In the genomic region with DNA sequence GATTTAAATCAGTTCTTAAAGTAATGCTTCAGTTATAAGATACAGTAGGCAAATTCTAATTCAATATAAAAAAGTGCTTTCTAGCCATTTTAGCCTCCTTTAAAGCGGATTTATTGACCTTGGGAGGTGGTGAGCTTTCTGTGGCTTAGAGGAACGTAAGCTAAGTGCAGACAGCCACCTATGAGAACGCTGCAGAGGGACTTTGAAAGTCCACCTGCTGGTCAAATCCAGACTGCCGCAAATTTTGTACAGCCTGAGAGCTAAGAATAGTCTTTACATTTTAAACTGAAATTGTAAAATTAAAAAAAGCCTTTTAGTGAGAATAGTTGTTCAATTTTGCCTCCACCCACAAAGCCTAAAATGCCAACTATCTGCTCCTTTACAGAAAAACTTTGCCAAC, we compare ENCODE assay signal across 18 cellular contexts.
DNase-seq lines count a peak whose midpoint lies in the region; ATAC-seq and TF ChIP-seq lines count a peak whose summit lies in the region.
"Had no signal": no experiment of that assay in that cellular context is flagged by ENCODE, and none has a peak within 500 bp of the region (broad histone marks: within the 10 kb centered on the region; RNA-seq: fewer than 3 reads in every experiment).

No MANE protein-coding gene starts in this region.

- H3K4me1 ChIP-seq in Loucy (ENCODE audit: insufficient read depth, low read length, poor library complexity, severe bottlenecking) (no peaks in the 10 kb centered on the region), smooth muscle cell (ENCODE audit: low read depth) (peaks cover 15% of the 10 kb centered on the region)

- H3K9ac ChIP-seq in Loucy (ENCODE audit: low read depth, low read length, poor library complexity, severe bottlenecking) (no peak overlapping the region), smooth muscle cell (ENCODE audit: low read depth) (no peak overlapping the region)

- peaks cover 7% of the 10 kb centered on the region for H3K4me1 Mint-ChIP-seq in mesothelial cell of epicardium

- no peak overlapping the region for H3K27ac ChIP-seq in brain microvascular endothelial cell
- no peak overlapping the region for H3K27ac ChIP-seq in smooth muscle cell (ENCODE audit: low read depth)
- H3K27ac ChIP-seq in dorsolateral prefrontal cortex, result peak overlapping the region in 25 of 59 donors; percentile 2 to 90 (median 52)
- H3K27ac ChIP-seq: 22Rv1, ascending aorta had no signal

- no peaks in the 10 kb centered on the region for H3K36me3 ChIP-seq in Loucy (ENCODE audit: insufficient read depth, low read length)
- no peaks in the 10 kb centered on the region for H3K36me3 ChIP-seq in brain microvascular endothelial cell (replicated peaks)
- no peaks in the 10 kb centered on the region for H3K36me3 ChIP-seq in smooth muscle cell (ENCODE audit: low read depth)
- H3K36me3 ChIP-seq: ascending aorta had no signal

- H3K4me2 ChIP-seq in Loucy (ENCODE audit: low read depth, low read length, poor library complexity, severe bottlenecking) (no peak overlapping the region), smooth muscle cell (no peak overlapping the region)

- intact Hi-C loops in dorsolateral prefrontal cortex (cut with DNase I), result loop anchor here (10.0 kb wide), 4 partner anchors 62 to 622 kb away; partner anchors contain the start of genes GNG5 (in 2 of the 2), SPATA1 (in 2 of the 2), SAMD13 (in 1 of the 2) and SSX2IP (in 1 of the 2)

- H4K20me1 ChIP-seq in Loucy (ENCODE audit: insufficient read depth, low read length, poor library complexity, severe bottlenecking) (no peaks in the 10 kb centered on the region), smooth muscle cell (ENCODE audit: low read depth) (no peaks in the 10 kb centered on the region)

- DNase-seq in DMS 273 (lab: John Stamatoyannopoulos, UW; ENCODE audit: unreplicated experiment), result peak; percentile 47
- no peak for DNase-seq in DMS 273 treated with DMSO at 0.1 percent for 48 hours (lab: John Stamatoyannopoulos, UW)
- DNase-seq in brain microvascular endothelial cell, result no peak
- DNase-seq in mesothelial cell of epicardium (ENCODE audit: low spot score in 2 of 2, unreplicated experiment in 2 of 2), result no peak
- DNase-seq in smooth muscle cell (lab: John Stamatoyannopoulos, UW; ENCODE audit: unreplicated experiment), result no peak
- DNase-seq in dorsolateral prefrontal cortex, result no peak
- DNase-seq: activated naive CD4-positive, alpha-beta T cell treated with anti-CD3 and anti-CD28 coated beads, Interleukin-2, amount 10 ng/mL, durations not matched to agents 7 days and 5 days; MM.1S; naive thymus-derived CD8-positive, alpha-beta T cell; NCI-H187 treated with DMSO at 0.1 percent for 48 hours; stimulated activated CD4-positive, alpha-beta T cell treated with anti-CD3 and anti-CD28 coated beads, Interleukin-15, amount 100 ng/mL, for 24 hours had no signal

- no peak overlapping the region for H3K4me3 Mint-ChIP-seq in mesothelial cell of epicardium
- H3K4me3 Mint-ChIP-seq: activated naive CD4-positive, alpha-beta T cell treated with anti-CD3 and anti-CD28 coated beads, Interleukin-2, amount 10 ng/mL, durations not matched to agents 7 days and 5 days; dendritic cell treated with granulocyte-macrophage colony-stimulating factor and Interleukin-4, amounts not matched to agents 40 ng/mL and 50 ng/mL, for 4 days; naive thymus-derived CD8-positive, alpha-beta T cell; stimulated activated naive CD8-positive, alpha-beta T cell treated with anti-CD3 and anti-CD28 coated beads, Interleukin-15, Interleukin-2, amounts not matched to agents 100 ng/mL and 50 ng/mL, for 24 hours had no signal

- H3K4me3 ChIP-seq in Loucy (ENCODE audit: low read length, poor library complexity, severe bottlenecking) (no peak overlapping the region), brain microvascular endothelial cell (ENCODE audit: low read depth, low read length) (no peak overlapping the region), smooth muscle cell (no peak overlapping the region), dorsolateral prefrontal cortex (no peak overlapping the region)
- H3K4me3 ChIP-seq: ascending aorta had no signal

- H3K27me3 Mint-ChIP-seq in mesothelial cell of epicardium (ENCODE audit: low read depth), result no peaks in the 10 kb centered on the region

- H3K79me2 ChIP-seq in Loucy (ENCODE audit: insufficient read depth, low read length) (no peaks in the 10 kb centered on the region), smooth muscle cell (ENCODE audit: low read depth) (no peaks in the 10 kb centered on the region)

- no peaks in the 10 kb centered on the region for H3K9me3 Mint-ChIP-seq in mesothelial cell of epicardium
- H3K9me3 Mint-ChIP-seq: activated naive CD4-positive, alpha-beta T cell treated with anti-CD3 and anti-CD28 coated beads, Interleukin-2, amount 10 ng/mL, durations not matched to agents 7 days and 5 days; dendritic cell treated with granulocyte-macrophage colony-stimulating factor and Interleukin-4, amounts not matched to agents 40 ng/mL and 50 ng/mL, for 4 days; naive thymus-derived CD8-positive, alpha-beta T cell; stimulated activated naive CD8-positive, alpha-beta T cell treated with anti-CD3 and anti-CD28 coated beads, Interleukin-15, Interleukin-2, amounts not matched to agents 100 ng/mL and 50 ng/mL, for 24 hours had no signal

- no peak overlapping the region for H2AFZ ChIP-seq in Loucy (ENCODE audit: low read length)
- no peak overlapping the region for H2AFZ ChIP-seq in smooth muscle cell (ENCODE audit: low read depth)

- ATAC-seq in HG02610 (IDR thresholded peaks at IDR 0.05; ENCODE audit: unreplicated experiment), result no peak
- ATAC-seq: esophagus mucosa; naive thymus-derived CD8-positive, alpha-beta T cell had no signal

- H3F3A ChIP-seq in Loucy (ENCODE audit: low read depth), result no peaks in the 10 kb centered on the region
- peaks cover 3% of the 10 kb centered on the region for H3F3A ChIP-seq in smooth muscle cell (ENCODE audit: low read depth)

- no peaks in the 10 kb centered on the region for H3K9me2 ChIP-seq in Loucy (replicated peaks; ENCODE audit: low read depth, low read length)

- H3K27me3 ChIP-seq in Loucy (ENCODE audit: insufficient read depth, low read length, poor library complexity, severe bottlenecking) (no peaks in the 10 kb centered on the region), brain microvascular endothelial cell (replicated peaks) (peaks cover 1% of the 10 kb centered on the region), smooth muscle cell (ENCODE audit: low read depth) (no peaks in the 10 kb centered on the region), dorsolateral prefrontal cortex (no peaks in the 10 kb centered on the region)
- H3K27me3 ChIP-seq: ascending aorta had no signal

- in situ Hi-C loops in brain microvascular endothelial cell (cut with HindIII; ENCODE audit: low pct_ligation_motif_present, low sequenced_read_pairs), result loop anchor here (25.0 kb wide), 2 partner anchors 320 to 620 kb away; partner anchors contain the start of gene PRKACB

- peak; percentile 29; the same call in 1 of the 2 replicates for TF ChIP-seq CTCF in Loucy (conservative IDR thresholded peaks at IDR 0.05; ENCODE audit: low read length)
- TF ChIP-seq CTCF in brain microvascular endothelial cell (IDR thresholded peaks at IDR 0.05; ENCODE audit: low read depth, low read length, missing control alignments), result peak; percentile 47
- TF ChIP-seq CTCF in mesothelial cell of epicardium (IDR thresholded peaks at IDR 0.05; ENCODE audit: unreplicated experiment), result peak; percentile 57
- no peak for TF ChIP-seq CTCF in smooth muscle cell (IDR thresholded peaks at IDR 0.05; ENCODE audit: borderline replicate concordance, insufficient read depth, poor library complexity, severe bottlenecking)
- TF ChIP-seq CTCF in dorsolateral prefrontal cortex (IDR thresholded peaks at IDR 0.05 in 54 of 56, conservative IDR thresholded peaks at IDR 0.05 in 2 of 56; ENCODE audit: low read depth in 1 of 56, partially characterized antibody in 56 of 56), result peak in 21 of 56 donors; percentile 8 to 44 (median 27)

- no peaks in the 10 kb centered on the region for H3K36me3 Mint-ChIP-seq in mesothelial cell of epicardium
- H3K36me3 Mint-ChIP-seq: activated naive CD4-positive, alpha-beta T cell treated with anti-CD3 and anti-CD28 coated beads, Interleukin-2, amount 10 ng/mL, durations not matched to agents 7 days and 5 days had no signal

- H3K9me3 ChIP-seq in Loucy (ENCODE audit: insufficient read depth, low read depth, low read length) (no peaks in the 10 kb centered on the region), smooth muscle cell (replicated peaks; ENCODE audit: low read depth) (no peaks in the 10 kb centered on the region)
- H3K9me3 ChIP-seq: ascending aorta had no signal

- whole genome bisulfite sequencing in smooth muscle cell (ENCODE audit: low lambda C conversion rate), result 89% methylated on average over 4 of the region's 4 CpGs

- H3K27ac Mint-ChIP-seq in mesothelial cell of epicardium, result no peak overlapping the region
- H3K27ac Mint-ChIP-seq: activated naive CD4-positive, alpha-beta T cell treated with anti-CD3 and anti-CD28 coated beads, Interleukin-2, amount 10 ng/mL, durations not matched to agents 7 days and 5 days; dendritic cell treated with granulocyte-macrophage colony-stimulating factor and Interleukin-4, amounts not matched to agents 40 ng/mL and 50 ng/mL, for 4 days; stimulated activated naive CD8-positive, alpha-beta T cell treated with anti-CD3 and anti-CD28 coated beads, Interleukin-15, Interleukin-2, amounts not matched to agents 100 ng/mL and 50 ng/mL, for 24 hours had no signal
